ENCODE assay signal across 9 cellular contexts in genomic region chr16:85936761-85937343, GRCh38. TPM values are rescaled to one million over a fixed set of nuclear protein-coding genes. Genes with fewer than 3 reads are reported as not detected.
DNase-seq lines count a peak whose midpoint lies in the region; ATAC-seq and TF ChIP-seq lines count a peak whose summit lies in the region.
"Had no signal": no experiment of that assay in that cellular context is flagged by ENCODE, and none has a peak within 500 bp of the region (broad histone marks: within the 10 kb centered on the region; RNA-seq: fewer than 3 reads in every experiment).

No MANE protein-coding gene starts in this region.

- peaks cover 28 to 52% (median 37%) of the 10 kb centered on the region in 4 donors for H3K4me1 Mint-ChIP-seq in CD4-positive, alpha-beta memory T cell
- H3K4me1 Mint-ChIP-seq in endothelial cell (ENCODE audit: unreplicated experiment) = no peaks in the 10 kb centered on the region

- intact Hi-C loops in CD4-positive, alpha-beta memory T cell (cut with micrococcal nuclease) = loop anchor here (1.0 to 2.0 kb wide), 3 partner anchors 34 to 138 kb away; partner anchors contain the start of genes COX4I1 and EMC8
- intact Hi-C loops in testis (cut with DNase I; ENCODE audit: low total_unique reads) = no loop called here

- peak; percentile 7 for ATAC-seq in GM21360 (IDR thresholded peaks at IDR 0.05; ENCODE audit: unreplicated experiment)

- no peaks in the 10 kb centered on the region for H3K9me3 ChIP-seq in CD4-positive, alpha-beta memory T cell (ENCODE audit: control insufficient read depth in 1 of 2, low read length in 2 of 2)
- H3K9me3 ChIP-seq in SU-DHL-6 (ENCODE audit: insufficient read depth, low read length) (no peaks in the 10 kb centered on the region), testis (no peaks in the 10 kb centered on the region)

- TF ChIP-seq CTCF in SU-DHL-6 (IDR thresholded peaks at IDR 0.05; ENCODE audit: insufficient read depth, low read length, poor library complexity, severe bottlenecking) (no peak), endothelial cell (IDR thresholded peaks at IDR 0.05; ENCODE audit: unreplicated experiment) (no peak), testis (IDR thresholded peaks at IDR 0.05) (no peak)

- peak overlapping the region; percentile 69 to 91 (median 76) for H3K4me3 Mint-ChIP-seq in CD4-positive, alpha-beta memory T cell
- peak overlapping the region; percentile 34 for H3K4me3 Mint-ChIP-seq in endothelial cell (ENCODE audit: unreplicated experiment)

- H3K27me3 Mint-ChIP-seq in CD4-positive, alpha-beta memory T cell = no peaks in the 10 kb centered on the region
- H3K27me3 Mint-ChIP-seq in endothelial cell (ENCODE audit: unreplicated experiment) = peaks cover 8% of the 10 kb centered on the region

- H4K20me1 ChIP-seq in SU-DHL-6 (ENCODE audit: low read depth, low read length) = no peaks in the 10 kb centered on the region

- peak in 1 of 5 donors; percentile 52 for DNase-seq in CD4-positive, alpha-beta memory T cell
- DNase-seq in endothelial cell (ENCODE audit: low spot score) = no peak
- DNase-seq in testis = no peak
- DNase-seq in HT-29 (ENCODE audit: low spot score) = no peak
- no peak for DNase-seq in substantia nigra (lab: John Stamatoyannopoulos, UW)
- no peak for DNase-seq in germinal center (ENCODE audit: low spot score)
- DNase-seq: Calu3 had no signal

- peak overlapping the region; percentile 52 for H3K4me2 ChIP-seq in SU-DHL-6 (ENCODE audit: low read depth, low read length, poor library complexity, severe bottlenecking)

- peaks cover 34% of the 10 kb centered on the region for H3K4me1 ChIP-seq in CD4-positive, alpha-beta memory T cell (ENCODE audit: insufficient read depth, low read length)
- H3K4me1 ChIP-seq in testis = peaks cover 6% of the 10 kb centered on the region

- H3K4me3 ChIP-seq in CD4-positive, alpha-beta memory T cell (ENCODE audit: low read length in 2 of 2) = peak overlapping the region; percentile 28 to 49
- peak overlapping the region; percentile 0 for H3K4me3 ChIP-seq in SU-DHL-6 (ENCODE audit: insufficient read depth, low read length, poor library complexity, severe bottlenecking)
- H3K4me3 ChIP-seq in testis = no peak overlapping the region

- TF ChIP-seq POLR2A in testis (IDR thresholded peaks at IDR 0.05) = no peak

- H3K27me3 ChIP-seq in CD4-positive, alpha-beta memory T cell (ENCODE audit: insufficient read depth, low read length) = no peaks in the 10 kb centered on the region
- H3K27me3 ChIP-seq in SU-DHL-6 (ENCODE audit: low read length) (no peaks in the 10 kb centered on the region), testis (no peaks in the 10 kb centered on the region)

- H3K36me3 Mint-ChIP-seq in CD4-positive, alpha-beta memory T cell = no peaks in the 10 kb centered on the region
- peaks cover 9% of the 10 kb centered on the region for H3K36me3 Mint-ChIP-seq in endothelial cell (ENCODE audit: low read depth, unreplicated experiment)

- H3K9me2 ChIP-seq in SU-DHL-6 (replicated peaks; ENCODE audit: insufficient read depth, low read length) = no peaks in the 10 kb centered on the region

- no peaks in the 10 kb centered on the region for H3K9me3 Mint-ChIP-seq in CD4-positive, alpha-beta memory T cell
- no peaks in the 10 kb centered on the region for H3K9me3 Mint-ChIP-seq in endothelial cell (ENCODE audit: unreplicated experiment)

- H2AFZ ChIP-seq in SU-DHL-6 (ENCODE audit: low read depth, low read length, severe bottlenecking) = peak overlapping the region; percentile 7

- peak overlapping the region; percentile 55 for H3K27ac ChIP-seq in CD4-positive, alpha-beta memory T cell (ENCODE audit: low read depth, low read length)
- H3K27ac ChIP-seq in SU-DHL-6 (ENCODE audit: low read depth, low read length) (peak overlapping the region; percentile 88), testis (no peak overlapping the region), substantia nigra (ENCODE audit: low read depth, low read length, poor library complexity, severe bottlenecking) (no peak overlapping the region)

- H3K9ac ChIP-seq in SU-DHL-6 (ENCODE audit: low read length) = peak overlapping the region; percentile 42

- peaks cover 17% of the 10 kb centered on the region for H3F3A ChIP-seq in SU-DHL-6 (ENCODE audit: insufficient read depth)

- WGBS in testis, 2 donors = 81 to 82% methylated on average over 16 of the region's 16 CpGs

- CTCF ChIA-PET in CD4-positive, alpha-beta memory T cell (lab: Charles Lee; ENCODE audit: partially characterized antibody) = interaction anchor here (1.2 to 1.4 kb wide), 2 partner anchors 115 to 116 kb away, joined by 3 to 9 read pairs; no protein-coding TSS in a partner anchor

- no peaks in the 10 kb centered on the region for H3K36me3 ChIP-seq in CD4-positive, alpha-beta memory T cell (ENCODE audit: insufficient read depth, low read length)
- H3K36me3 ChIP-seq in SU-DHL-6 (ENCODE audit: low read length) (no peaks in the 10 kb centered on the region), testis (ENCODE audit: low read depth, missing control alignments) (no peaks in the 10 kb centered on the region)

- POLR2A ChIA-PET in CD4-positive, alpha-beta memory T cell (lab: Charles Lee; ENCODE audit: partially characterized antibody) = interaction anchor here (1.1 kb wide), 1 partner anchor 10 kb away, joined by 3 read pairs; no protein-coding TSS in a partner anchor

- peak overlapping the region; percentile 85 to 98 (median 95) for H3K27ac Mint-ChIP-seq in CD4-positive, alpha-beta memory T cell
- H3K27ac Mint-ChIP-seq in endothelial cell (ENCODE audit: unreplicated experiment) = no peak overlapping the region

- H3K79me2 ChIP-seq in SU-DHL-6 (ENCODE audit: insufficient read depth, low read length) = no peaks in the 10 kb centered on the region

RNA-seq across cellular contexts. Expression of gene IRF8, which starts 37.9 kb away (rescaled TPM):
- total RNA-seq in CD4-positive, alpha-beta memory T cell = 1 to 10 TPM; 1.4 to 1.5 TPM
- 1 to 10 TPM in 1 of 2 donors, under 1 TPM in 1; 0.48 to 4.0 TPM for polyA plus RNA-seq in CD4-positive, alpha-beta memory T cell
- total RNA-seq in endothelial cell (ENCODE audit: unreplicated experiment) (1.5 TPM), testis (10 to 100 TPM; 14.0 to 15.0 TPM)
- 7.2 TPM for polyA plus RNA-seq in testis (ENCODE audit: insufficient read depth, low read depth, low replicate concordance)
- 0.23 TPM in 1 of 2 replicates, not detected in the other for total RNA-seq in HT-29 (2014; rRNA removed; shearing (Covaris generic))

Comparison
In these comparisons a context has a peak if more than half of its experiments do, and no peak if none do; other contexts are left out.
1. H3K27ac ChIP-seq: peak in CD4-positive, alpha-beta memory T cell (single experiment) and SU-DHL-6 (single experiment); none in testis (0 of 2) and substantia nigra (single experiment).
2. H3K4me3 ChIP-seq: peak in CD4-positive, alpha-beta memory T cell (2 of 2) and SU-DHL-6 (single experiment); none in testis (0 of 2).